25 cellular contexts compared by ENCODE assay signal in genomic region chr11:69002743-69003231, GRCh38. TPM values are rescaled to one million over a fixed set of nuclear protein-coding genes. Genes with fewer than 3 reads are reported as not detected.
DNase-seq lines count a peak whose midpoint lies in the region; ATAC-seq, FAIRE-seq and TF ChIP-seq lines count a peak whose summit lies in the region.
"Had no signal": no experiment of that assay in that cellular context is flagged by ENCODE, and none has a peak within 500 bp of the region (broad histone marks: within the 10 kb centered on the region; RNA-seq: fewer than 3 reads in every experiment).

No MANE protein-coding gene starts in this region.

- H3K4me3 ChIP-seq in lower lobe of right lung (no peak overlapping the region), stomach (no peak overlapping the region), small intestine (ENCODE audit: low read depth in 1 of 2, low read length in 2 of 2) (no peak overlapping the region)
- H3K4me3 ChIP-seq: BLaER1 treated with 17β-estradiol and CSF1 and Interleukin-3, amounts not matched to agents 10 nM and 100 nM; GM12878; skin epidermis had no signal

- H3K27me3 ChIP-seq in lower lobe of right lung (ENCODE audit: low read depth) (peaks cover 11% of the 10 kb centered on the region), stomach (no peaks in the 10 kb centered on the region), small intestine (ENCODE audit: control insufficient read depth in 2 of 2, insufficient read depth in 2 of 2, low read length in 2 of 2) (peaks cover 0 to 4% of the 10 kb centered on the region in 2 donors)
- H3K27me3 ChIP-seq: BLaER1 treated with 17β-estradiol and CSF1 and Interleukin-3, amounts not matched to agents 10 nM and 100 nM had no signal

- H3K4me3 Mint-ChIP-seq in CD14-positive monocyte = no peak overlapping the region
- H3K4me3 Mint-ChIP-seq: activated CD8-positive, alpha-beta T cell treated with anti-CD3 and anti-CD28 coated beads for 36 hours; activated naive CD4-positive, alpha-beta T cell treated with anti-CD3 and anti-CD28 coated beads for 36 hours; activated T-cell treated with anti-CD3 and anti-CD28 coated beads, Interleukin-2, amount 50 U/mL, for 24 hours; effector memory CD8-positive, alpha-beta T cell; natural killer cell; type B pancreatic cell had no signal

- FAIRE-seq in small intestine (lab: Jason Lieb, UNC) = no peak
- FAIRE-seq: GM12878 had no signal

- peak; percentile 45 for DNase-seq in CD14-positive monocyte (ENCODE audit: low spot score)
- peak in 1 of 61 donors; percentile 21 for DNase-seq in caudate nucleus (lab: John Stamatoyannopoulos, UW)
- peak; percentile 38 for DNase-seq in lower lobe of right lung
- no peak for DNase-seq in stomach
- DNase-seq in small intestine = no peak
- no peak for DNase-seq in GM19240 (ENCODE audit: insufficient read length, low spot score)
- no peak for DNase-seq in NCI-H1092 treated with DMSO at 0.1 percent for 48 hours (lab: John Stamatoyannopoulos, UW)
- DNase-seq: activated CD8-positive, alpha-beta T cell treated with anti-CD3 and anti-CD28 coated beads for 36 hours; activated naive CD4-positive, alpha-beta T cell treated with anti-CD3 and anti-CD28 coated beads for 36 hours; activated T-cell treated with anti-CD3 and anti-CD28 coated beads, Interleukin-2, amount 50 U/mL, for 24 hours; anterior cingulate cortex; DND-41; effector memory CD8-positive, alpha-beta T cell; KG1; natural killer cell; NCI-H1694; NCI-H69; stimulated activated naive CD4-positive, alpha-beta T cell treated with Interleukin-2 at 50 U/mL for 16 hours; SW 1271 had no signal

- H3K9me3 ChIP-seq in lower lobe of right lung = no peaks in the 10 kb centered on the region
- H3K9me3 ChIP-seq in stomach = no peaks in the 10 kb centered on the region
- no peaks in the 10 kb centered on the region for H3K9me3 ChIP-seq in small intestine (ENCODE audit: control insufficient read depth, low read depth)
- H3K9me3 ChIP-seq: BLaER1 treated with 17β-estradiol and CSF1 and Interleukin-3, amounts not matched to agents 10 nM and 100 nM had no signal

- H3K27ac ChIP-seq in caudate nucleus (ENCODE audit: low read depth, low read length) (peak overlapping the region; percentile 36), lower lobe of right lung (no peak overlapping the region), stomach (peak overlapping the region in 4 of 5 donors; percentile 65 to 94 (median 83)), small intestine (ENCODE audit: low read depth in 1 of 2, low read length in 1 of 2) (peak overlapping the region in 1 of 2 donors; percentile 18)
- H3K27ac ChIP-seq: BLaER1 treated with 17β-estradiol and CSF1 and Interleukin-3, amounts not matched to agents 10 nM and 100 nM had no signal

- H3K36me3 ChIP-seq in lower lobe of right lung (peaks cover 21% of the 10 kb centered on the region), stomach (peaks cover 14 to 34% (median 27%) of the 10 kb centered on the region in 4 donors), small intestine (ENCODE audit: control insufficient read depth in 2 of 2, insufficient read depth in 2 of 2, low read length in 2 of 2) (no peaks in the 10 kb centered on the region)
- H3K36me3 ChIP-seq: BLaER1 treated with 17β-estradiol and CSF1 and Interleukin-3, amounts not matched to agents 10 nM and 100 nM had no signal

- no peak overlapping the region for H3K27ac Mint-ChIP-seq in CD14-positive monocyte
- H3K27ac Mint-ChIP-seq: activated CD8-positive, alpha-beta T cell treated with anti-CD3 and anti-CD28 coated beads for 36 hours; activated naive CD4-positive, alpha-beta T cell treated with anti-CD3 and anti-CD28 coated beads for 36 hours; activated T-cell treated with anti-CD3 and anti-CD28 coated beads, Interleukin-2, amount 50 U/mL, for 24 hours; effector memory CD8-positive, alpha-beta T cell; natural killer cell; type B pancreatic cell had no signal

- 62 to 82% (median 80%) methylated on average over 7 to 9 of the region's 9 CpGs for WGBS in stomach, 5 donors
- WGBS in small intestine, 3 donors = 72 to 80% (median 80%) methylated on average over 9 of the region's 9 CpGs

- no peaks in the 10 kb centered on the region for H3K36me3 Mint-ChIP-seq in CD14-positive monocyte
- H3K36me3 Mint-ChIP-seq: natural killer cell, type B pancreatic cell had no signal

- H3K9me3 Mint-ChIP-seq in CD14-positive monocyte = peaks cover 0 to 2% (median 0%) of the 10 kb centered on the region in 7 donors
- H3K9me3 Mint-ChIP-seq: activated CD8-positive, alpha-beta T cell treated with anti-CD3 and anti-CD28 coated beads for 36 hours; activated naive CD4-positive, alpha-beta T cell treated with anti-CD3 and anti-CD28 coated beads for 36 hours; activated T-cell treated with anti-CD3 and anti-CD28 coated beads, Interleukin-2, amount 50 U/mL, for 24 hours; effector memory CD8-positive, alpha-beta T cell; natural killer cell; type B pancreatic cell had no signal

- intact Hi-C loops in CD14-positive monocyte (cut with micrococcal nuclease) = loop anchor here in 1 of 2 donors (10.0 kb wide), 1 partner anchor 82 kb away; no protein-coding TSS in a partner anchor
- intact Hi-C loops in lower lobe of right lung (cut with DNase I) = no loop called here
- intact Hi-C loops in stomach (cut with DNase I; ENCODE audit: low total_unique reads) = no loop called here

- no peak for TF ChIP-seq POLR2A in stomach (IDR thresholded peaks at IDR 0.05)

- no peak for TF ChIP-seq EP300 in stomach (IDR thresholded peaks at IDR 0.05)

- peaks cover 17% of the 10 kb centered on the region for H3K4me1 ChIP-seq in lower lobe of right lung
- peaks cover 6 to 99% (median 60%) of the 10 kb centered on the region in 4 donors for H3K4me1 ChIP-seq in stomach
- H3K4me1 ChIP-seq in small intestine (ENCODE audit: control insufficient read depth in 2 of 2, insufficient read depth in 1 of 2, low read depth in 1 of 2, low read length in 1 of 2) = no peaks in the 10 kb centered on the region

- peaks cover 12 to 37% (median 25%) of the 10 kb centered on the region in 3 donors for H3K27me3 Mint-ChIP-seq in CD14-positive monocyte (ENCODE audit: low read depth in 3 of 3)
- H3K27me3 Mint-ChIP-seq: type B pancreatic cell had no signal

- H3K4me1 Mint-ChIP-seq in CD14-positive monocyte = peaks cover 10% of the 10 kb centered on the region

- ATAC-seq in lower lobe of right lung (no peak), HG03460 (IDR thresholded peaks at IDR 0.05; ENCODE audit: unreplicated experiment) (no peak)
- ATAC-seq: activated CD8-positive, alpha-beta T cell treated with anti-CD3 and anti-CD28 coated beads for 36 hours; effector memory CD8-positive, alpha-beta T cell; GM12878; left colon; natural killer cell had no signal

- TF ChIP-seq CTCF in CD14-positive monocyte (IDR thresholded peaks at IDR 0.05) (no peak), lower lobe of right lung (IDR thresholded peaks at IDR 0.05) (no peak), stomach (IDR thresholded peaks at IDR 0.05) (no peak)

RNA-seq across cellular contexts. Expression of gene MRGPRF, which starts 10.3 kb away (rescaled TPM):
- polyA plus RNA-seq in CD14-positive monocyte = under 1 TPM in 1 of 2 donors, not detected in 1; 0.22 TPM
- 11.5 TPM for total RNA-seq in lower lobe of right lung
- 100 to 1,000 TPM in 1 of 5 donors, 10 to 100 TPM in 4; 16.2 to 123 (median 83.9) TPM for total RNA-seq in stomach
- polyA plus RNA-seq in stomach = 10 to 100 TPM in 1 of 3 donors, 1 to 10 TPM in 2; 6.7 to 23.4 (median 7.8) TPM
- 10 to 100 TPM in 1 of 3 donors, 1 to 10 TPM in 1, under 1 TPM in 1; 0.81 to 16.9 (median 1.1) TPM for polyA plus RNA-seq in small intestine
- total RNA-seq: activated CD8-positive, alpha-beta T cell treated with anti-CD3 and anti-CD28 coated beads for 36 hours; activated naive CD4-positive, alpha-beta T cell treated with anti-CD3 and anti-CD28 coated beads for 36 hours; GM12878; natural killer cell had no signal
- polyA plus RNA-seq: GM12878 had no signal

RNA-seq across cellular contexts. Expression of gene MRGPRD, which starts 22.0 kb away (rescaled TPM):
- polyA plus RNA-seq in CD14-positive monocyte (not detected), stomach (not detected), small intestine (under 1 TPM in 1 of 3 donors, not detected in 2; 0.06 TPM)
- total RNA-seq in lower lobe of right lung (not detected), stomach (under 1 TPM in 1 of 5 donors, not detected in 4; 0.92 TPM)
- total RNA-seq: activated CD8-positive, alpha-beta T cell treated with anti-CD3 and anti-CD28 coated beads for 36 hours; activated naive CD4-positive, alpha-beta T cell treated with anti-CD3 and anti-CD28 coated beads for 36 hours; GM12878; left colon; natural killer cell had no signal
- polyA plus RNA-seq: GM12878 had no signal

RNA-seq across cellular contexts. Expression of gene TPCN2, which starts 45.9 kb away (rescaled TPM):
- polyA plus RNA-seq in CD14-positive monocyte (10 to 100 TPM; 29.3 to 31.5 TPM), stomach (10 to 100 TPM; 16.4 to 29.8 (median 19.7) TPM), small intestine (10 to 100 TPM; 11.1 to 13.6 (median 12.0) TPM)
- total RNA-seq in lower lobe of right lung (18.2 TPM), stomach (10 to 100 TPM in 4 of 5 donors, 1 to 10 TPM in 1; 6.4 to 66.1 (median 33.0) TPM)

Comparison
In these comparisons a context has a peak if more than half of its experiments do, and no peak if none do; other contexts are left out.
1. DNase-seq: peak in CD14-positive monocyte (single experiment) and lower lobe of right lung (single experiment); none in stomach (single experiment), small intestine (single experiment), GM19240 (single experiment) and NCI-H1092 treated with DMSO at 0.1 percent for 48 hours (single experiment).